Comparison of ENCODE assay signal across 2 cellular contexts in the genomic region with DNA sequence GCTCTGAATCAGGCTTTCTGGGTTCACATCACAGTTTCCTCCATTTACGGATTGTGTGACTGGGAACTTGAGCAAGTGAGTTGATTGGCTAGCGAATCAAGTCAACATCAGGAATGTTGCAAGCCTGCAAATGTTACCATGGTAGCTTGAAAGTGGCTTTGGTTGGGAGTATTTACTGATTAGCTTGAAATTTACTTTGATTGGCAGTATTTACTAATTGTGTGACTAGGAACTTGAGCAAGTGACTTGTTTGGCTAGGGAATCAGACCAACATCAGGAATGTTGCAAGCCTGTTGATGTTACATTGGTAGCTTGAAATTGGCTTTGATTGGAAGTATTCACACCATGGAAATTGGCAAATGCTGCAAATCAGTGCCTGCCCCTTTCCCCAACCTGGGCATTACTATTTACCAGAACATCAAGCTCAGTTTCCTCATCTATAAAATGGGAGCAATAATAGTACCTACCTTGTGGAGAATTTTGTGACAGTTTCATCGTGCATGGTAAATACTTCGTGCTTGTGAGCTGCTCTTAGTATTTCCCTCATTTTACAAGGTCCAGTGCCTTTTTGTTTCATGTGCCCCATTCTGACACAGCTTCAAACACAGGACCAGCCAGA.
TF ChIP-seq lines count a peak whose summit lies in the region.

No MANE protein-coding gene starts in this region.

TF ChIP-seq in GM23338, 12 proteins besides CTCF, POLR2A, EP300 and RAD21:
- no peak for TF ChIP-seq ZNF114 (CRISPR knock-in tag; IDR thresholded peaks at IDR 0.05)
- TF ChIP-seq ZNF331 (CRISPR knock-in tag; IDR thresholded peaks at IDR 0.05; ENCODE audit: low read depth), result no peak
- no peak for TF ChIP-seq REST (IDR thresholded peaks at IDR 0.05; ENCODE audit: unreplicated experiment)
- no peak for TF ChIP-seq EZH2 (IDR thresholded peaks at IDR 0.05; ENCODE audit: low read depth, unreplicated experiment)
- no peak for TF ChIP-seq POLR2AphosphoS5 (IDR thresholded peaks at IDR 0.05; ENCODE audit: low read depth)
TF ChIP-seq in GM23338: peak in this region for 0.

TF ChIP-seq in K562, 482 proteins besides CTCF, POLR2A, EP300 and RAD21:
- peak; percentile 83 for TF ChIP-seq RBM25 (IDR thresholded peaks at IDR 0.05; ENCODE audit: low read depth, low read length, severe bottlenecking)
- TF ChIP-seq ZNF354B (CRISPR knock-in tag; IDR thresholded peaks at IDR 0.05), result no peak
- no peak for TF ChIP-seq ZC3H8 (IDR thresholded peaks at IDR 0.05)
- no peak for TF ChIP-seq NFATC3 (IDR thresholded peaks at IDR 0.05)
- no peak for TF ChIP-seq XRCC4 (IDR thresholded peaks at IDR 0.05; ENCODE audit: extremely low read depth, insufficient read depth, insufficient read length)
- TF ChIP-seq SP2 (IDR thresholded peaks at IDR 0.05; ENCODE audit: extremely low read depth, low read depth, low read length, poor library complexity, severe bottlenecking), result no peak
- no peak for TF ChIP-seq SLC30A9 (CRISPR knock-in tag; IDR thresholded peaks at IDR 0.05)
- TF ChIP-seq TCFL5 (CRISPR knock-in tag; conservative IDR thresholded peaks at IDR 0.05), result no peak
- no peak for TF ChIP-seq TGIF2 (CRISPR knock-in tag; IDR thresholded peaks at IDR 0.05)
- TF ChIP-seq ATF7 (IDR thresholded peaks at IDR 0.05), result no peak
- TF ChIP-seq SMARCA5 (IDR thresholded peaks at IDR 0.05), result no peak
- TF ChIP-seq FOXA1 (IDR thresholded peaks at IDR 0.05; ENCODE audit: borderline replicate concordance), result no peak
- no peak for TF ChIP-seq ZNF143 (CRISPR knock-in tag; IDR thresholded peaks at IDR 0.05)
- TF ChIP-seq CEBPB (tag; IDR thresholded peaks at IDR 0.05), result peak; percentile 54
- TF ChIP-seq ZBTB1 (CRISPR knock-in tag; IDR thresholded peaks at IDR 0.05; ENCODE audit: borderline replicate concordance, low read depth), result no peak
TF ChIP-seq in K562: peak in this region for 2.
